In the genomic region with DNA sequence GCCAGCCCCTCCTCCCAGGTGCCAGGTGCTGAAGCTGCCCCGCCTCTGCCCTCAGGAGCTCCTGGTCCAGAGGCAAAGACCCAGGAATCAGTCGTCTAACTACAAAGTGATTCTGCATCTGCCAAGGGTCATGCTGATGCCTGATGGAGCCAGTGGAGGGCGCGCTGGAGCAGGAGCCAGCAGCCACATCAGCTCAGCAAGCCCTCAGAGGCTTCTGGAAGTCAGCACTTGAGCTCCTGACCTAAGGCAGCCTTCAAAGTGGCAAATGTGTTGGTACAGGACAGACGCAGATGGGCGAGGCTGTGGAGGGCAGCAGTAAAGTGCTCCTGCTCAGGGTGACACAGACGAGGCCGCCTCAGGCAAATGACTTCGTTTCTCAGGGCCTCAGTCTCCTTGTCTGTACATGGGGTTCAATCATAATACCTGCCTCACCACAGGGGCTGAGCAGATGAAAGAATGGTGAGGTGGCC, we compare ENCODE assay signal across 8 cellular contexts. TPM values are rescaled to one million over a fixed set of nuclear protein-coding genes. Genes with fewer than 3 reads are reported as not detected.
A peak's percentile ranks its signal among the peaks of the same experiment; 100 is the strongest.
DNase-seq lines count a peak whose midpoint lies in the region; ATAC-seq, FAIRE-seq and TF ChIP-seq lines count a peak whose summit lies in the region.

No MANE protein-coding gene starts in this region.

- H3K4me3 Mint-ChIP-seq in brain: no peak overlapping the region

- no peaks in the 10 kb centered on the region for H3K4me1 Mint-ChIP-seq in brain

- ATAC-seq in GM21529 (IDR thresholded peaks at IDR 0.05; ENCODE audit: unreplicated experiment): no peak

- H3K27ac Mint-ChIP-seq in brain: no peak overlapping the region

- H3K27me3 Mint-ChIP-seq in brain: no peaks in the 10 kb centered on the region

- DNase-seq in D341Med (ENCODE audit: low spot score): peak; percentile 73
- DNase-seq in HuH-7.5 (ENCODE audit: low spot score): peak; percentile 38
- DNase-seq in SW480 (ENCODE audit: low spot score): peak; percentile 50
- peak; percentile 3 for DNase-seq in midbrain (lab: John Stamatoyannopoulos, UW)
- peak; percentile 37 for DNase-seq in urothelium cell line (ENCODE audit: low spot score)
- DNase-seq in frontal cortex (ENCODE audit: low spot score in 2 of 2): no peak

- peaks cover 58% of the 10 kb centered on the region for H3K36me3 Mint-ChIP-seq in brain

- no peaks in the 10 kb centered on the region for H3K9me3 Mint-ChIP-seq in brain

- FAIRE-seq in urothelium cell line (lab: Jason Lieb, UNC): no peak
- no peak for FAIRE-seq in frontal cortex (lab: Jason Lieb, UNC)

- TF ChIP-seq CTCF in brain (conservative IDR thresholded peaks at IDR 0.05): peak; percentile 43 to 63

RNA-seq across cellular contexts. Expression of gene C12orf43, which starts 10.9 kb away (rescaled TPM):
- polyA plus RNA-seq in brain (ENCODE audit: insufficient read depth, low read depth, low replicate concordance): 13.1 TPM
- 12.2 TPM for total RNA-seq in frontal cortex

RNA-seq across cellular contexts. Expression of gene HNF1A, which starts 27.0 kb away (rescaled TPM):
- not detected for polyA plus RNA-seq in brain (ENCODE audit: insufficient read depth, low read depth, low replicate concordance)
- total RNA-seq in frontal cortex: not detected

RNA-seq across cellular contexts. Expression of gene OASL, which starts 33.7 kb away (rescaled TPM):
- 1.1 TPM for polyA plus RNA-seq in brain (ENCODE audit: insufficient read depth, low read depth, low replicate concordance)
- total RNA-seq in frontal cortex: not detected

Comparison
In these comparisons a context has a peak if more than half of its experiments do, and no peak if none do; other contexts are left out.
1. DNase-seq: peak in D341Med (single experiment), HuH-7.5 (single experiment), SW480 (single experiment), midbrain (single experiment) and urothelium cell line (single experiment); none in frontal cortex (0 of 2).